Comparison of ENCODE assay signal across 25 cellular contexts in genomic region chr9:981491-981898, GRCh38. TPM values are rescaled to one million over a fixed set of nuclear protein-coding genes. Genes with fewer than 3 reads are reported as not detected.
"Had no signal": no experiment of that assay in that cellular context is flagged by ENCODE, and none has a peak within 500 bp of the region (broad histone marks: within the 10 kb centered on the region; RNA-seq: fewer than 3 reads in every experiment).

No MANE protein-coding gene starts in this region.

- H3K36me3 ChIP-seq: ascending aorta, esophagus squamous epithelium, neutrophil, right atrium auricular region, thoracic aorta had no signal

- FAIRE-seq: bronchial epithelial cell, endometrium had no signal

- H3K9me3 Mint-ChIP-seq: activated CD4-positive, alpha-beta memory T cell treated with anti-CD3 and anti-CD28 coated beads for 36 hours; activated naive CD4-positive, alpha-beta T cell treated with anti-CD3 and anti-CD28 coated beads, Interleukin-2, amount 10 ng/mL, durations not matched to agents 7 days and 5 days; activated T-helper 2 cell treated with anti-CD3 and anti-CD28 coated beads, Interferon-gamma antibody, Interleukin-2, Interleukin-4, amounts not matched to agents 10 μg/mL and 5 μg/mL and 100 μg/mL, durations not matched to agents 14 hours and 24 hours and 36 hours; stimulated activated naive CD8-positive, alpha-beta T cell treated with anti-CD3 and anti-CD28 coated beads, Interleukin-15, amount 100 ng/mL, for 72 hours had no signal

- H3K36me3 Mint-ChIP-seq: activated CD4-positive, alpha-beta memory T cell treated with anti-CD3 and anti-CD28 coated beads for 36 hours; activated CD8-positive, alpha-beta memory T cell treated with anti-CD3 and anti-CD28 coated beads, Interleukin-2, amount 10 ng/mL, durations not matched to agents 7 days and 5 days; activated naive CD4-positive, alpha-beta T cell treated with anti-CD3 and anti-CD28 coated beads, Interleukin-2, amount 10 ng/mL, durations not matched to agents 7 days and 5 days had no signal

- H3K4me1 Mint-ChIP-seq: activated CD8-positive, alpha-beta memory T cell treated with anti-CD3 and anti-CD28 coated beads, Interleukin-2, amount 10 ng/mL, durations not matched to agents 7 days and 5 days; activated naive CD4-positive, alpha-beta T cell treated with anti-CD3 and anti-CD28 coated beads, Interleukin-2, amount 10 ng/mL, durations not matched to agents 7 days and 5 days had no signal

- H3K27ac Mint-ChIP-seq: activated CD4-positive, alpha-beta memory T cell treated with anti-CD3 and anti-CD28 coated beads for 36 hours; activated CD8-positive, alpha-beta memory T cell treated with anti-CD3 and anti-CD28 coated beads, Interleukin-2, amount 10 ng/mL, durations not matched to agents 7 days and 5 days; activated naive CD4-positive, alpha-beta T cell treated with anti-CD3 and anti-CD28 coated beads, Interleukin-2, amount 10 ng/mL, durations not matched to agents 7 days and 5 days; activated T-helper 2 cell treated with anti-CD3 and anti-CD28 coated beads, Interferon-gamma antibody, Interleukin-2, Interleukin-4, amounts not matched to agents 10 μg/mL and 5 μg/mL and 100 μg/mL, durations not matched to agents 14 hours and 24 hours and 36 hours; naive thymus-derived CD4-positive, alpha-beta T cell; stimulated activated naive CD8-positive, alpha-beta T cell treated with anti-CD3 and anti-CD28 coated beads, Interleukin-15, amount 100 ng/mL, for 72 hours had no signal

- H3K4me2 ChIP-seq: smooth muscle cell had no signal

- H3K27ac ChIP-seq: ascending aorta, esophagus squamous epithelium, neutrophil, right atrium auricular region, SK-N-MC, thoracic aorta had no signal

- H3K4me3 Mint-ChIP-seq: activated CD4-positive, alpha-beta memory T cell treated with anti-CD3 and anti-CD28 coated beads for 36 hours; activated CD8-positive, alpha-beta memory T cell treated with anti-CD3 and anti-CD28 coated beads, Interleukin-2, amount 10 ng/mL, durations not matched to agents 7 days and 5 days; activated naive CD4-positive, alpha-beta T cell treated with anti-CD3 and anti-CD28 coated beads, Interleukin-2, amount 10 ng/mL, durations not matched to agents 7 days and 5 days; naive thymus-derived CD4-positive, alpha-beta T cell; stimulated activated naive CD8-positive, alpha-beta T cell treated with anti-CD3 and anti-CD28 coated beads, Interleukin-15, amount 100 ng/mL, for 72 hours had no signal

- H3K9me3 ChIP-seq: ascending aorta, esophagus squamous epithelium, mucosa of descending colon, neutrophil, right atrium auricular region, thoracic aorta had no signal

- H3K4me3 ChIP-seq: ascending aorta, esophagus squamous epithelium, mucosa of descending colon, right atrium auricular region, SK-N-MC, smooth muscle cell, thoracic aorta had no signal

- ATAC-seq: activated CD8-positive, alpha-beta memory T cell treated with anti-CD3 and anti-CD28 coated beads, Interleukin-2, amount 10 ng/mL, durations not matched to agents 7 days and 5 days; left colon; mucosa of descending colon; naive thymus-derived CD4-positive, alpha-beta T cell; stimulated activated naive CD8-positive, alpha-beta T cell treated with anti-CD3 and anti-CD28 coated beads, Interleukin-15, amount 100 ng/mL, for 72 hours had no signal

- DNase-seq: activated CD4-positive, alpha-beta memory T cell treated with anti-CD3 and anti-CD28 coated beads for 36 hours; activated CD8-positive, alpha-beta memory T cell treated with anti-CD3 and anti-CD28 coated beads, Interleukin-2, amount 10 ng/mL, durations not matched to agents 7 days and 5 days; activated naive CD4-positive, alpha-beta T cell treated with anti-CD3 and anti-CD28 coated beads, Interleukin-2, amount 10 ng/mL, durations not matched to agents 7 days and 5 days; activated T-cell treated with anti-CD3 and anti-CD28 coated beads, Interleukin-2, amount 50 U/mL, for 1 hour; esophagus squamous epithelium; left colon; mucosa of descending colon; naive thymus-derived CD4-positive, alpha-beta T cell; posterior cingulate gyrus; stimulated activated naive CD8-positive, alpha-beta T cell treated with anti-CD3 and anti-CD28 coated beads, Interleukin-15, amount 100 ng/mL, for 72 hours; T-helper 9 cell had no signal

RNA-seq across cellular contexts. Expression of gene DMRT3, which starts 5.0 kb away (rescaled TPM):
- total RNA-seq: activated CD4-positive, alpha-beta memory T cell treated with anti-CD3 and anti-CD28 coated beads for 36 hours; activated CD8-positive, alpha-beta memory T cell treated with anti-CD3 and anti-CD28 coated beads, Interleukin-2, amount 10 ng/mL, durations not matched to agents 7 days and 5 days; activated T-helper 2 cell treated with anti-CD3 and anti-CD28 coated beads, Interferon-gamma antibody, Interleukin-2, Interleukin-4, amounts not matched to agents 10 μg/mL and 5 μg/mL and 100 μg/mL, durations not matched to agents 14 hours and 24 hours and 36 hours; ascending aorta; bronchial epithelial cell; cerebellum; dermis microvascular lymphatic vessel endothelial cell; fibroblast of villous mesenchyme; left colon; lung microvascular endothelial cell; mucosa of descending colon; naive thymus-derived CD4-positive, alpha-beta T cell; right atrium auricular region; smooth muscle cell; urinary bladder had no signal
- polyA plus RNA-seq: naive thymus-derived CD4-positive, alpha-beta T cell; smooth muscle cell had no signal
